Comparison of ENCODE assay signal across 13 cellular contexts in the genomic region with DNA sequence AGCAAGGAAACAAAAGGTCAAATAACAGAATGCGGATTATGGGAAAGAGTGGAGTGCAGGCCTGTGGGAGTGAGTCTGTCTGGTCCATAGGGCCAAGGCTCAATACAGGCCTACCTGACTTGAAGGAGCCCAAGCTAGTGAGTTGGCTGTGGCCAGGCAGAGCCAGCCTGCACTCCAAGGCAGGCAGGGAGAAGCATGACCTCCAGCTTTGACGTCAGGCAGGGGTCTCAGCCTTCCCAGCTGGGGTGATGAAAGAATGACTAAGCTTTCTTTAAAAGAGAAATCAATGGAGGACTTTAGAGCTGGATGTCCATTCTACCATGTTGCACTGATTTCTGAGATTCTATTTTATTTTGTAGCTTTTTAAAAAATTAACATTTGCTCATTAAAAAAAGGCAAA.
"Had no signal": no experiment of that assay in that cellular context is flagged by ENCODE, and none has a peak within 500 bp of the region (broad histone marks: within the 10 kb centered on the region; RNA-seq: fewer than 3 reads in every experiment).

No MANE protein-coding gene starts in this region.

- H3K27ac ChIP-seq: cardiac muscle cell, neural progenitor cell, parathyroid adenoma, right atrium auricular region, tibial nerve had no signal

- H3K4me3 ChIP-seq: cardiac muscle cell, neural progenitor cell, right atrium auricular region, tibial nerve had no signal

- H3K4me1 ChIP-seq: parathyroid adenoma had no signal

- H2AFZ ChIP-seq: neural progenitor cell, parathyroid adenoma had no signal

- DNase-seq: activated CD4-positive, alpha-beta T cell treated with anti-CD3 and anti-CD28 coated beads, Interleukin-2, amount 50 U/mL, for 48 hours; activated CD4-positive, CD25-positive, alpha-beta regulatory T cell treated with anti-CD3 and anti-CD28 coated beads, Interleukin-2, amount 50 U/mL, for 72 hours; activated naive CD4-positive, alpha-beta T cell; activated naive CD8-positive, alpha-beta T cell treated with anti-CD3 and anti-CD28 coated beads, Interleukin-2, amount 50 U/mL, for 24 hours; left ventricle myocardium superior; mesendoderm had no signal

- H3K36me3 ChIP-seq: cardiac muscle cell, neural progenitor cell, right atrium auricular region, tibial nerve had no signal

- H3K27me3 ChIP-seq: neural progenitor cell, right atrium auricular region, tibial nerve had no signal

- H3K4me2 ChIP-seq: neural progenitor cell had no signal

- H3K79me2 ChIP-seq: parathyroid adenoma had no signal

- ATAC-seq: activated naive CD8-positive, alpha-beta T cell treated with anti-CD3 and anti-CD28 coated beads, Interleukin-2, amount 50 U/mL, for 24 hours; esophagus mucosa; stimulated activated memory B cell treated with anti-CD40 and anti-IgM and Interleukin-4, amounts not matched to agents 10 μg/mL and 1 μg/mL and 100 μg/mL, for 72 hours had no signal
